ENCODE assay signal across 1 cellular context in the genomic region with DNA sequence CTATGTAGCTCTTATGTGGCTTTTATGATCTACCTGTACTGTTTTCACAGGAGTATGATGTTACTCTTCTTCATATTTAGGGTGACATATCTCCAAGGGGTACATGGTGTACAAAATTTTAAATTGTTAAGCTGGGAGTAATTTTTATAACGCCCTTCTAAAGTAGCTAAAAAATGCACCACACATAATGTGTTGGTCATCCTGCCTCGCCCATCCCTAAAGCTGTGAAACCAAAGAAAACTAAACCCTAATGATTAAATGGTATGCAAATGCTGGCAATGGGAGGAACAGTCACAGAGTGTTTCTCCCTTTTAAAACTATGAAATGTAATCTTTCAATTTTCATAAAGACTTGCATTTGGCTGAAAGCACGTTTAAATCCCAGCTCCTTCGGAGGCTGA.
TF ChIP-seq lines count a peak whose summit lies in the region.

No MANE protein-coding gene starts in this region.

TF ChIP-seq in HCT116, 20 proteins besides CTCF, POLR2A, EP300 and RAD21:
- TF ChIP-seq EZH2phosphoT487 (IDR thresholded peaks at IDR 0.05; ENCODE audit: borderline replicate concordance), result no peak
- no peak for TF ChIP-seq CBX3 (IDR thresholded peaks at IDR 0.05; ENCODE audit: low read depth)
- TF ChIP-seq FOSL1 (IDR thresholded peaks at IDR 0.05; ENCODE audit: low read depth), result no peak
- TF ChIP-seq, protein P1, sequence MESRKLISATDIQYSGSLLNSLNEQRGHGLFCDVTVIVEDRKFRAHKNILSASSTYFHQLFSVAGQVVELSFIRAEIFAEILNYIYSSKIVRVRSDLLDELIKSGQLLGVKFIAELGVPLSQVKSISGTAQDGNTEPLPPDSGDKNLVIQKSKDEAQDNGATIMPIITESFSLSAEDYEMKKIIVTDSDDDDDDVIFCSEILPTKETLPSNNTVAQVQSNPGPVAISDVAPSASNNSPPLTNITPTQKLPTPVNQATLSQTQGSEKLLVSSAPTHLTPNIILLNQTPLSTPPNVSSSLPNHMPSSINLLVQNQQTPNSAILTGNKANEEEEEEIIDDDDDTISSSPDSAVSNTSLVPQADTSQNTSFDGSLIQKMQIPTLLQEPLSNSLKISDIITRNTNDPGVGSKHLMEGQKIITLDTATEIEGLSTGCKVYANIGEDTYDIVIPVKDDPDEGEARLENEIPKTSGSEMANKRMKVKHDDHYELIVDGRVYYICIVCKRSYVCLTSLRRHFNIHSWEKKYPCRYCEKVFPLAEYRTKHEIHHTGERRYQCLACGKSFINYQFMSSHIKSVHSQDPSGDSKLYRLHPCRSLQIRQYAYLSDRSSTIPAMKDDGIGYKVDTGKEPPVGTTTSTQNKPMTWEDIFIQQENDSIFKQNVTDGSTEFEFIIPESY (IDR thresholded peaks at IDR 0.05; ENCODE audit: extremely low read depth, insufficient replicate concordance, low read length), result no peak
- no peak for TF ChIP-seq YY1 (IDR thresholded peaks at IDR 0.05; ENCODE audit: extremely low read depth, insufficient replicate concordance, low read depth, low read length)
- TF ChIP-seq MAX (IDR thresholded peaks at IDR 0.05), result no peak
- no peak for TF ChIP-seq SRF (IDR thresholded peaks at IDR 0.05; ENCODE audit: low read depth)
- no peak for TF ChIP-seq SP1 (IDR thresholded peaks at IDR 0.05; ENCODE audit: low read depth)
- TF ChIP-seq JUND (IDR thresholded peaks at IDR 0.05), result no peak
- no peak for TF ChIP-seq ZNF274 (IDR thresholded peaks at IDR 0.05; ENCODE audit: low read depth, low read length)
- TF ChIP-seq ZFX (IDR thresholded peaks at IDR 0.05), result no peak
- TF ChIP-seq ATF3 (IDR thresholded peaks at IDR 0.05), result no peak
- TF ChIP-seq, protein P2, sequence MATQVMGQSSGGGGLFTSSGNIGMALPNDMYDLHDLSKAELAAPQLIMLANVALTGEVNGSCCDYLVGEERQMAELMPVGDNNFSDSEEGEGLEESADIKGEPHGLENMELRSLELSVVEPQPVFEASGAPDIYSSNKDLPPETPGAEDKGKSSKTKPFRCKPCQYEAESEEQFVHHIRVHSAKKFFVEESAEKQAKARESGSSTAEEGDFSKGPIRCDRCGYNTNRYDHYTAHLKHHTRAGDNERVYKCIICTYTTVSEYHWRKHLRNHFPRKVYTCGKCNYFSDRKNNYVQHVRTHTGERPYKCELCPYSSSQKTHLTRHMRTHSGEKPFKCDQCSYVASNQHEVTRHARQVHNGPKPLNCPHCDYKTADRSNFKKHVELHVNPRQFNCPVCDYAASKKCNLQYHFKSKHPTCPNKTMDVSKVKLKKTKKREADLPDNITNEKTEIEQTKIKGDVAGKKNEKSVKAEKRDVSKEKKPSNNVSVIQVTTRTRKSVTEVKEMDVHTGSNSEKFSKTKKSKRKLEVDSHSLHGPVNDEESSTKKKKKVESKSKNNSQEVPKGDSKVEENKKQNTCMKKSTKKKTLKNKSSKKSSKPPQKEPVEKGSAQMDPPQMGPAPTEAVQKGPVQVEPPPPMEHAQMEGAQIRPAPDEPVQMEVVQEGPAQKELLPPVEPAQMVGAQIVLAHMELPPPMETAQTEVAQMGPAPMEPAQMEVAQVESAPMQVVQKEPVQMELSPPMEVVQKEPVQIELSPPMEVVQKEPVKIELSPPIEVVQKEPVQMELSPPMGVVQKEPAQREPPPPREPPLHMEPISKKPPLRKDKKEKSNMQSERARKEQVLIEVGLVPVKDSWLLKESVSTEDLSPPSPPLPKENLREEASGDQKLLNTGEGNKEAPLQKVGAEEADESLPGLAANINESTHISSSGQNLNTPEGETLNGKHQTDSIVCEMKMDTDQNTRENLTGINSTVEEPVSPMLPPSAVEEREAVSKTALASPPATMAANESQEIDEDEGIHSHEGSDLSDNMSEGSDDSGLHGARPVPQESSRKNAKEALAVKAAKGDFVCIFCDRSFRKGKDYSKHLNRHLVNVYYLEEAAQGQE (IDR thresholded peaks at IDR 0.05; ENCODE audit: low read depth), result no peak
- no peak for TF ChIP-seq EGR1 (IDR thresholded peaks at IDR 0.05; ENCODE audit: low read depth)
- TF ChIP-seq CEBPB (IDR thresholded peaks at IDR 0.05; ENCODE audit: low read depth), result no peak
